In genomic region chr9:83413367-83413766, GRCh38 we compare ENCODE assay signal across 29 cellular contexts.
"Had no signal": no experiment of that assay in that cellular context is flagged by ENCODE, and none has a peak within 500 bp of the region (broad histone marks: within the 10 kb centered on the region; RNA-seq: fewer than 3 reads in every experiment).

No MANE protein-coding gene starts in this region.

- H3K27me3 ChIP-seq: pancreas, suprapubic skin, tibial artery, upper lobe of right lung had no signal

- DNase-seq: hippocampal formation; kidney glomerular epithelial cell; left cardiac atrium; left ventricle myocardium superior; lower lobe of right lung; mammary epithelial cell; mesenchymal stem cell; naive B cell; natural killer cell; nephron progenitor cell; pancreas; posterior cingulate gyrus; retina; right cardiac atrium; stimulated activated CD4-positive, alpha-beta T cell treated with anti-CD3 and anti-CD28 coated beads, Interleukin-12 subunit alpha, Interleukin-12 subunit beta, amount 100 ng/mL, for 4 hours; stimulated activated CD4-positive, alpha-beta T cell treated with anti-CD3 and anti-CD28 coated beads, Interleukin-15, amount 100 ng/mL, for 24 hours; stimulated activated CD4-positive, alpha-beta T cell treated with anti-CD3 and anti-CD28 coated beads, Interleukin-2, amount 100 ng/mL, for 24 hours; stimulated activated CD4-positive, alpha-beta T cell treated with anti-CD3 and anti-CD28 coated beads, Interleukin-4, amount 100 ng/mL, for 24 hours; stimulated activated naive CD4-positive, alpha-beta T cell; tibial artery; trophoblast cell; upper lobe of right lung had no signal

- H3K9me3 ChIP-seq: lower lobe of right lung, pancreas, prostate gland, suprapubic skin, thoracic aorta, tibial artery, upper lobe of right lung had no signal

- ATAC-seq: left cardiac atrium; left lobe of liver; left ventricle myocardium superior; lower lobe of right lung; natural killer cell; pancreas; right cardiac atrium; sciatic nerve; stimulated activated effector memory CD8-positive, alpha-beta T cell treated with anti-CD3 and anti-CD28 coated beads, Interleukin-12 subunit alpha, Interleukin-12 subunit beta, amount 100 ng/mL, for 72 hours; upper lobe of right lung had no signal

- H3K4me1 ChIP-seq: lower lobe of right lung, pancreas, prostate gland, suprapubic skin, upper lobe of right lung had no signal

- H3K36me3 ChIP-seq: lower lobe of right lung, pancreas, prostate gland, suprapubic skin, thoracic aorta, tibial artery, upper lobe of right lung had no signal

- H3K27ac ChIP-seq: lower lobe of right lung, pancreas, prostate gland, skin epidermis, suprapubic skin, tibial artery, upper lobe of right lung had no signal

- H3K4me3 ChIP-seq: lower lobe of right lung, pancreas, prostate gland, skin epidermis, suprapubic skin, tibial artery, upper lobe of right lung had no signal
